18 cellular contexts compared by ENCODE assay signal in genomic region chr3:189273736-189274135, GRCh38.
DNase-seq lines count a peak whose midpoint lies in the region; ATAC-seq and TF ChIP-seq lines count a peak whose summit lies in the region.
"Had no signal": no experiment of that assay in that cellular context is flagged by ENCODE, and none has a peak within 500 bp of the region (broad histone marks: within the 10 kb centered on the region; RNA-seq: fewer than 3 reads in every experiment).

No MANE protein-coding gene starts in this region.

- H3K27me3 ChIP-seq in breast epithelium (no peaks in the 10 kb centered on the region), osteoblast (ENCODE audit: insufficient read depth, low read length) (no peaks in the 10 kb centered on the region), spleen (replicated peaks in 1 of 7) (no peaks in the 10 kb centered on the region)
- H3K27me3 ChIP-seq: BLaER1 treated with 17β-estradiol and CSF1 and Interleukin-3, amounts not matched to agents 10 nM and 100 nM had no signal

- peak overlapping the region; percentile 9 to 50 for H3K27ac ChIP-seq in breast epithelium
- H3K27ac ChIP-seq in osteoblast (ENCODE audit: low read depth, low read length) = no peak overlapping the region
- no peak overlapping the region for H3K27ac ChIP-seq in spleen
- H3K27ac ChIP-seq: 22Rv1; BLaER1 treated with 17β-estradiol and CSF1 and Interleukin-3, amounts not matched to agents 10 nM and 100 nM had no signal

- H3K4me2 ChIP-seq in osteoblast (ENCODE audit: insufficient read depth, low read length) = no peak overlapping the region
- H3K4me2 ChIP-seq: BLaER1 treated with 17β-estradiol and CSF1 and Interleukin-3, amounts not matched to agents 10 nM and 100 nM had no signal

- no peaks in the 10 kb centered on the region for H3K36me3 ChIP-seq in breast epithelium
- H3K36me3 ChIP-seq in osteoblast (ENCODE audit: insufficient read depth, low read length) = no peaks in the 10 kb centered on the region
- no peaks in the 10 kb centered on the region for H3K36me3 ChIP-seq in spleen
- H3K36me3 ChIP-seq: BLaER1 treated with 17β-estradiol and CSF1 and Interleukin-3, amounts not matched to agents 10 nM and 100 nM; HAP-1 had no signal

- H3K4me3 ChIP-seq in breast epithelium = no peak overlapping the region
- no peak overlapping the region for H3K4me3 ChIP-seq in osteoblast (ENCODE audit: insufficient read depth, low read length)
- H3K4me3 ChIP-seq in spleen = no peak overlapping the region
- H3K4me3 ChIP-seq: BLaER1 treated with 17β-estradiol and CSF1 and Interleukin-3, amounts not matched to agents 10 nM and 100 nM; HAP-1 had no signal

- WGBS in spleen, 5 donors = 79 to 94% (median 83%) methylated on average over 1 of the region's 1 CpG

- intact Hi-C loops in breast epithelium (cut with DNase I; ENCODE audit: low total_unique reads) (no loop called here), spleen (cut with DNase I; ENCODE audit: low total_unique reads) (no loop called here)

- peak; percentile 30 for DNase-seq in NCI-H146 (lab: John Stamatoyannopoulos, UW)
- no peak for DNase-seq in NCI-H146 treated with DMSO at 0.1 percent for 48 hours (lab: John Stamatoyannopoulos, UW; ENCODE audit: unreplicated experiment)
- DNase-seq in RPMI7951 (ENCODE audit: low read depth) = peak; percentile 63
- DNase-seq in breast epithelium (ENCODE audit: low spot score in 2 of 2) = no peak
- peak; percentile 5 for DNase-seq in osteoblast (ENCODE audit: insufficient read length, low spot score, missing footprints)
- no peak for DNase-seq in spleen
- DNase-seq: EL, IMR-90, Kasumi-1, MV-4-11, NCI-H1417 treated with DMSO at 0.1 percent for 48 hours, NCI-H2227 treated with DMSO at 0.1 percent for 48 hours, NCI-H524 treated with DMSO at 0.1 percent for 48 hours had no signal

- H3K79me2 ChIP-seq in osteoblast (ENCODE audit: insufficient read depth, low read length) = no peaks in the 10 kb centered on the region

- H4K20me1 ChIP-seq in osteoblast (ENCODE audit: insufficient read depth, low read length) = no peaks in the 10 kb centered on the region
- H4K20me1 ChIP-seq: BLaER1 treated with 17β-estradiol and CSF1 and Interleukin-3, amounts not matched to agents 10 nM and 100 nM had no signal

- no peak overlapping the region for H2AFZ ChIP-seq in osteoblast (ENCODE audit: low read length)

- TF ChIP-seq POLR2A in breast epithelium (IDR thresholded peaks at IDR 0.05) (no peak), spleen (IDR thresholded peaks at IDR 0.05) (no peak)

- no peaks in the 10 kb centered on the region for H3K4me1 ChIP-seq in breast epithelium
- H3K4me1 ChIP-seq in osteoblast (ENCODE audit: insufficient read depth, low read length) = peaks cover 52% of the 10 kb centered on the region
- peaks cover 0 to 20% (median 7%) of the 10 kb centered on the region in 6 donors for H3K4me1 ChIP-seq in spleen
- H3K4me1 ChIP-seq: HAP-1 had no signal

- ATAC-seq in HG03135 (IDR thresholded peaks at IDR 0.05; ENCODE audit: unreplicated experiment) = no peak
- no peak for ATAC-seq in HG02588 (IDR thresholded peaks at IDR 0.05; ENCODE audit: unreplicated experiment)

- no peak for TF ChIP-seq CTCF in breast epithelium (IDR thresholded peaks at IDR 0.05)
- no peak for TF ChIP-seq CTCF in osteoblast (IDR thresholded peaks at IDR 0.05; ENCODE audit: extremely low read depth, low read depth, low read length)
- TF ChIP-seq CTCF in spleen (IDR thresholded peaks at IDR 0.05 in 8 of 11, conservative IDR thresholded peaks at IDR 0.05 in 3 of 11) = no peak

- no peaks in the 10 kb centered on the region for H3K9me3 ChIP-seq in breast epithelium
- no peaks in the 10 kb centered on the region for H3K9me3 ChIP-seq in osteoblast (ENCODE audit: low read depth, low read length)
- H3K9me3 ChIP-seq in spleen = no peaks in the 10 kb centered on the region
- H3K9me3 ChIP-seq: BLaER1 treated with 17β-estradiol and CSF1 and Interleukin-3, amounts not matched to agents 10 nM and 100 nM; HAP-1 had no signal

Comparison
In these comparisons a context has a peak if more than half of its experiments do, and no peak if none do; other contexts are left out.
1. DNase-seq: peak in NCI-H146 (single experiment), RPMI7951 (single experiment) and osteoblast (single experiment); none in NCI-H146 treated with DMSO at 0.1 percent for 48 hours (single experiment), breast epithelium (0 of 2) and spleen (single experiment).
2. H3K27ac ChIP-seq: peak in breast epithelium (2 of 2); none in osteoblast (single experiment) and spleen (0 of 8).